ENCODE assay signal across 1 cellular context in genomic region chr6:33812669-33813068, GRCh38.
A peak's percentile ranks its signal among the peaks of the same experiment; 100 is the strongest.
TF ChIP-seq lines count a peak whose summit lies in the region.

No MANE protein-coding gene starts in this region.

TF ChIP-seq in K562, 482 proteins besides CTCF, POLR2A, EP300 and RAD21 (continued from another document and continues in another):
- TF ChIP-seq, protein P1, sequence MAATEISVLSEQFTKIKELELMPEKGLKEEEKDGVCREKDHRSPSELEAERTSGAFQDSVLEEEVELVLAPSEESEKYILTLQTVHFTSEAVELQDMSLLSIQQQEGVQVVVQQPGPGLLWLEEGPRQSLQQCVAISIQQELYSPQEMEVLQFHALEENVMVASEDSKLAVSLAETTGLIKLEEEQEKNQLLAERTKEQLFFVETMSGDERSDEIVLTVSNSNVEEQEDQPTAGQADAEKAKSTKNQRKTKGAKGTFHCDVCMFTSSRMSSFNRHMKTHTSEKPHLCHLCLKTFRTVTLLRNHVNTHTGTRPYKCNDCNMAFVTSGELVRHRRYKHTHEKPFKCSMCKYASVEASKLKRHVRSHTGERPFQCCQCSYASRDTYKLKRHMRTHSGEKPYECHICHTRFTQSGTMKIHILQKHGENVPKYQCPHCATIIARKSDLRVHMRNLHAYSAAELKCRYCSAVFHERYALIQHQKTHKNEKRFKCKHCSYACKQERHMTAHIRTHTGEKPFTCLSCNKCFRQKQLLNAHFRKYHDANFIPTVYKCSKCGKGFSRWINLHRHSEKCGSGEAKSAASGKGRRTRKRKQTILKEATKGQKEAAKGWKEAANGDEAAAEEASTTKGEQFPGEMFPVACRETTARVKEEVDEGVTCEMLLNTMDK (IDR thresholded peaks at IDR 0.05; ENCODE audit: borderline replicate concordance, insufficient read depth, low read depth, low read length, poor library complexity, severe bottlenecking): no peak
- TF ChIP-seq NFXL1 (CRISPR knock-in tag; IDR thresholded peaks at IDR 0.05) (0 out of 2 replicates have a peak, but pooled peaks have one; percentile 25), PTRF (tag; IDR thresholded peaks at IDR 0.05) (no peak), ZNF507 (tag; conservative IDR thresholded peaks at IDR 0.05) (no peak), STAT5B (CRISPR knock-in tag; IDR thresholded peaks at IDR 0.05) (no peak), SPI1 (IDR thresholded peaks at IDR 0.05; ENCODE audit: borderline replicate concordance, low read depth, low read length) (no peak), E2F3 (CRISPR knock-in tag; IDR thresholded peaks at IDR 0.05) (no peak), RAD51 (IDR thresholded peaks at IDR 0.05; ENCODE audit: borderline replicate concordance, low read depth) (no peak), ARID1B (IDR thresholded peaks at IDR 0.05) (no peak), ZNF23 (CRISPR knock-in tag; IDR thresholded peaks at IDR 0.05) (no peak), CXXC5 (CRISPR knock-in tag; IDR thresholded peaks at IDR 0.05) (peak; percentile 47; the same call in 1 of the 2 replicates), TCF7L2 (IDR thresholded peaks at IDR 0.05; ENCODE audit: low read depth, low read length) (no peak), TRIM25 (IDR thresholded peaks at IDR 0.05; ENCODE audit: borderline replicate concordance) (no peak), MYC (IDR thresholded peaks at IDR 0.05; ENCODE audit: low read depth, low read length) (no peak), MYC (CRISPR knock-in tag; IDR thresholded peaks at IDR 0.05; ENCODE audit: borderline replicate concordance, low read depth) (no peak), ATF4 (CRISPR knock-in tag; IDR thresholded peaks at IDR 0.05) (no peak), ZBTB12 (CRISPR knock-in tag; IDR thresholded peaks at IDR 0.05) (no peak), HMG20A (CRISPR knock-in tag; conservative IDR thresholded peaks at IDR 0.05) (no peak), SIN3A (IDR thresholded peaks at IDR 0.05; ENCODE audit: borderline replicate concordance in 2 of 2, control insufficient read depth in 1 of 2, low read depth in 2 of 2, low read length in 2 of 2) (peak; percentile 67 to 82; a peak in 3 of 4 replicates), ZNF282 (CRISPR knock-in tag; IDR thresholded peaks at IDR 0.05) (no peak), ZBTB7A (IDR thresholded peaks at IDR 0.05; ENCODE audit: borderline replicate concordance, control insufficient read depth, low read depth, low read length) (peak; percentile 64; the same call in 1 of the 2 replicates), NCOA2 (IDR thresholded peaks at IDR 0.05; ENCODE audit: partially characterized antibody in 2 of 2) (no peak), ZBTB33 (CRISPR knock-in tag; IDR thresholded peaks at IDR 0.05) (no peak), ZNF431 (CRISPR knock-in tag; IDR thresholded peaks at IDR 0.05) (no peak), SRF (CRISPR knock-in tag; IDR thresholded peaks at IDR 0.05) (peak in 1 of 2 experiments; percentile 73; a peak in 1 of 4 replicates), ZBTB5 (IDR thresholded peaks at IDR 0.05) (no peak), FIP1L1 (IDR thresholded peaks at IDR 0.05; ENCODE audit: low read depth, low read length, poor library complexity, severe bottlenecking) (no peak), TCFL5 (CRISPR knock-in tag; conservative IDR thresholded peaks at IDR 0.05) (no peak), ZNF766 (CRISPR knock-in tag; conservative IDR thresholded peaks at IDR 0.05) (peak; percentile 84), E2F5 (CRISPR knock-in tag; IDR thresholded peaks at IDR 0.05) (peak; percentile 74; the same call in 1 of the 2 replicates), GABPB1 (CRISPR knock-in tag; IDR thresholded peaks at IDR 0.05) (peak; percentile 61; the same call in 1 of the 2 replicates), GABPB2 (CRISPR knock-in tag; conservative IDR thresholded peaks at IDR 0.05) (no peak), GATA2 (CRISPR knock-in tag; IDR thresholded peaks at IDR 0.05) (no peak), HNRNPK (IDR thresholded peaks at IDR 0.05; ENCODE audit: low read depth, low read length, poor library complexity, severe bottlenecking) (no peak), ETV6 (IDR thresholded peaks at IDR 0.05; ENCODE audit: borderline replicate concordance in 1 of 2, low read depth in 2 of 2, low read length in 1 of 2) (no peak), ETV6 (CRISPR knock-in tag; IDR thresholded peaks at IDR 0.05; ENCODE audit: borderline replicate concordance) (peak; percentile 29; the same call in 1 of the 2 replicates), ZNF121 (CRISPR knock-in tag; conservative IDR thresholded peaks at IDR 0.05) (no peak), SETDB1 (IDR thresholded peaks at IDR 0.05; ENCODE audit: low read length) (no peak), JUNB (CRISPR knock-in tag; conservative IDR thresholded peaks at IDR 0.05) (no peak), WHSC1 (IDR thresholded peaks at IDR 0.05; ENCODE audit: low read length) (no peak), ESRRB (CRISPR knock-in tag; IDR thresholded peaks at IDR 0.05; ENCODE audit: borderline replicate concordance) (no peak)
- TF ChIP-seq, protein P2, sequence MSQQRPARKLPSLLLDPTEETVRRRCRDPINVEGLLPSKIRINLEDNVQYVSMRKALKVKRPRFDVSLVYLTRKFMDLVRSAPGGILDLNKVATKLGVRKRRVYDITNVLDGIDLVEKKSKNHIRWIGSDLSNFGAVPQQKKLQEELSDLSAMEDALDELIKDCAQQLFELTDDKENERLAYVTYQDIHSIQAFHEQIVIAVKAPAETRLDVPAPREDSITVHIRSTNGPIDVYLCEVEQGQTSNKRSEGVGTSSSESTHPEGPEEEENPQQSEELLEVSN (IDR thresholded peaks at IDR 0.05; ENCODE audit: borderline replicate concordance in 1 of 2, extremely low read depth in 1 of 2, insufficient read depth in 1 of 2, insufficient read length in 1 of 2, low read depth in 1 of 2, low read length in 1 of 2, poor library complexity in 1 of 2, severe bottlenecking in 1 of 2): no peak
- TF ChIP-seq, protein P3, sequence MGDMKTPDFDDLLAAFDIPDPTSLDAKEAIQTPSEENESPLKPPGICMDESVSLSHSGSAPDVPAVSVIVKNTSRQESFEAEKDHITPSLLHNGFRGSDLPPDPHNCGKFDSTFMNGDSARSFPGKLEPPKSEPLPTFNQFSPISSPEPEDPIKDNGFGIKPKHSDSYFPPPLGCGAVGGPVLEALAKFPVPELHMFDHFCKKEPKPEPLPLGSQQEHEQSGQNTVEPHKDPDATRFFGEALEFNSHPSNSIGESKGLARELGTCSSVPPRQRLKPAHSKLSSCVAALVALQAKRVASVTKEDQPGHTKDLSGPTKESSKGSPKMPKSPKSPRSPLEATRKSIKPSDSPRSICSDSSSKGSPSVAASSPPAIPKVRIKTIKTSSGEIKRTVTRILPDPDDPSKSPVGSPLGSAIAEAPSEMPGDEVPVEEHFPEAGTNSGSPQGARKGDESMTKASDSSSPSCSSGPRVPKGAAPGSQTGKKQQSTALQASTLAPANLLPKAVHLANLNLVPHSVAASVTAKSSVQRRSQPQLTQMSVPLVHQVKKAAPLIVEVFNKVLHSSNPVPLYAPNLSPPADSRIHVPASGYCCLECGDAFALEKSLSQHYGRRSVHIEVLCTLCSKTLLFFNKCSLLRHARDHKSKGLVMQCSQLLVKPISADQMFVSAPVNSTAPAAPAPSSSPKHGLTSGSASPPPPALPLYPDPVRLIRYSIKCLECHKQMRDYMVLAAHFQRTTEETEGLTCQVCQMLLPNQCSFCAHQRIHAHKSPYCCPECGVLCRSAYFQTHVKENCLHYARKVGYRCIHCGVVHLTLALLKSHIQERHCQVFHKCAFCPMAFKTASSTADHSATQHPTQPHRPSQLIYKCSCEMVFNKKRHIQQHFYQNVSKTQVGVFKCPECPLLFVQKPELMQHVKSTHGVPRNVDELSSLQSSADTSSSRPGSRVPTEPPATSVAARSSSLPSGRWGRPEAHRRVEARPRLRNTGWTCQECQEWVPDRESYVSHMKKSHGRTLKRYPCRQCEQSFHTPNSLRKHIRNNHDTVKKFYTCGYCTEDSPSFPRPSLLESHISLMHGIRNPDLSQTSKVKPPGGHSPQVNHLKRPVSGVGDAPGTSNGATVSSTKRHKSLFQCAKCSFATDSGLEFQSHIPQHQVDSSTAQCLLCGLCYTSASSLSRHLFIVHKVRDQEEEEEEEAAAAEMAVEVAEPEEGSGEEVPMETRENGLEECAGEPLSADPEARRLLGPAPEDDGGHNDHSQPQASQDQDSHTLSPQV (IDR thresholded peaks at IDR 0.05): no peak
- TF ChIP-seq, protein P4, sequence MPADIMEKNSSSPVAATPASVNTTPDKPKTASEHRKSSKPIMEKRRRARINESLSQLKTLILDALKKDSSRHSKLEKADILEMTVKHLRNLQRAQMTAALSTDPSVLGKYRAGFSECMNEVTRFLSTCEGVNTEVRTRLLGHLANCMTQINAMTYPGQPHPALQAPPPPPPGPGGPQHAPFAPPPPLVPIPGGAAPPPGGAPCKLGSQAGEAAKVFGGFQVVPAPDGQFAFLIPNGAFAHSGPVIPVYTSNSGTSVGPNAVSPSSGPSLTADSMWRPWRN (IDR thresholded peaks at IDR 0.05; ENCODE audit: low read depth): no peak
- TF ChIP-seq, protein P5, sequence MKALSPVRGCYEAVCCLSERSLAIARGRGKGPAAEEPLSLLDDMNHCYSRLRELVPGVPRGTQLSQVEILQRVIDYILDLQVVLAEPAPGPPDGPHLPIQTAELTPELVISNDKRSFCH (CRISPR knock-in tag; IDR thresholded peaks at IDR 0.05): no peak
- TF ChIP-seq, protein P5 (tag; IDR thresholded peaks at IDR 0.05): no peak
